ENCODE assay signal across 8 cellular contexts in genomic region chr9:119375892-119376291, GRCh38. TPM values are rescaled to one million over a fixed set of nuclear protein-coding genes. Genes with fewer than 3 reads are reported as not detected.
DNase-seq lines count a peak whose midpoint lies in the region; ATAC-seq lines count a peak whose summit lies in the region.

No MANE protein-coding gene starts in this region.

- ATAC-seq in activated CD4-positive, CD25-positive, alpha-beta regulatory T cell treated with anti-CD3 and anti-CD28 coated beads, Interleukin-2, amount 50 U/mL, for 24 hours = no peak

- DNase-seq in DMS53 (lab: John Stamatoyannopoulos, UW) (peak; percentile 90), HT-29 (ENCODE audit: low spot score) (peak; percentile 59), SK-MEL-5 (ENCODE audit: low read depth, low spot score) (peak; percentile 67), kidney tubule cell (ENCODE audit: low spot score) (peak; percentile 71), NCI-H146 treated with DMSO at 0.1 percent for 48 hours (lab: John Stamatoyannopoulos, UW; ENCODE audit: unreplicated experiment) (no peak)
- no peak for DNase-seq in effector CD4-positive, alpha-beta T cell
- no peak for DNase-seq in stimulated activated CD4-positive, alpha-beta T cell treated with anti-CD3 and anti-CD28 coated beads, Interleukin-2, amount 100 ng/mL, for 48 hours

- in situ Hi-C loops in SK-MEL-5 (cut with HindIII; ENCODE audit: low pct_unique_long_range_greater_than_20kb, low sequenced_read_pairs) = no loop called here

RNA-seq across cellular contexts. Expression of gene BRINP1, which starts 6.7 kb away (rescaled TPM):
- not detected in 2 replicates for total RNA-seq in HT-29 (2014; rRNA removed; shearing (Covaris generic))
- total RNA-seq in SK-MEL-5 (2014; rRNA removed; shearing (Covaris generic)) = 0.13 and 0.16 TPM in 2 replicates
- 0.27 TPM in 1 of 2 replicates, not detected in the other for polyA plus RNA-seq in SK-MEL-5 (2015; cell fraction: cytosol; rRNA removed)
- not detected in 2 replicates for polyA plus RNA-seq in SK-MEL-5 (2015; cell fraction: nucleus; rRNA removed)

Comparison
In these comparisons a context has a peak if more than half of its experiments do, and no peak if none do; other contexts are left out.
1. DNase-seq: peak in DMS53 (single experiment), HT-29 (single experiment), SK-MEL-5 (single experiment) and kidney tubule cell (single experiment); none in NCI-H146 treated with DMSO at 0.1 percent for 48 hours (single experiment), effector CD4-positive, alpha-beta T cell (single experiment) and stimulated activated CD4-positive, alpha-beta T cell treated with anti-CD3 and anti-CD28 coated beads, Interleukin-2, amount 100 ng/mL, for 48 hours (0 of 2).